Comparison of ENCODE assay signal across 26 cellular contexts in genomic region chr22:42145175-42145574, GRCh38. TPM values are rescaled to one million over a fixed set of nuclear protein-coding genes. Genes with fewer than 3 reads are reported as not detected.
DNase-seq lines count a peak whose midpoint lies in the region; ATAC-seq and TF ChIP-seq lines count a peak whose summit lies in the region.
"Had no signal": no experiment of that assay in that cellular context is flagged by ENCODE, and none has a peak within 500 bp of the region (broad histone marks: within the 10 kb centered on the region; RNA-seq: fewer than 3 reads in every experiment).

No MANE protein-coding gene starts in this region.

- no peaks in the 10 kb centered on the region for H4K20me1 ChIP-seq in IMR-90 (ENCODE audit: insufficient read depth, low read length)
- no peaks in the 10 kb centered on the region for H4K20me1 ChIP-seq in hepatocyte (ENCODE audit: insufficient read depth, poor library complexity, severe bottlenecking)

- H3K36me3 ChIP-seq in IMR-90 (ENCODE audit: control insufficient read depth, insufficient read depth, low read length) (peaks cover 1% of the 10 kb centered on the region; the same call in 1 of the 2 replicates), mesendoderm (ENCODE audit: control insufficient read depth, insufficient read depth, low read length) (peaks cover 2% of the 10 kb centered on the region), hepatocyte (replicated peaks; ENCODE audit: insufficient read depth, low read depth) (no peaks in the 10 kb centered on the region)
- H3K36me3 ChIP-seq: SJSA1 had no signal

- H2AFZ ChIP-seq in IMR-90 (replicated peaks; ENCODE audit: low read length, poor library complexity) (no peak overlapping the region), hepatocyte (no peak overlapping the region)
- H2AFZ ChIP-seq: GM23248 had no signal

- H2BK120ac ChIP-seq in IMR-90 (ENCODE audit: low read depth, low read length) (no peak overlapping the region), mesendoderm (ENCODE audit: low read depth, low read length) (no peak overlapping the region)

- BruUV-seq in IMR-90 (replicated peaks; lab: Mats Ljungman, UMichigan) = no TSS peak

- intact Hi-C loops in IMR-90 (cut with micrococcal nuclease) = no loop called here

- H4K8ac ChIP-seq in IMR-90 (ENCODE audit: low read depth in 2 of 2, low read length in 2 of 2) = no peak overlapping the region
- no peak overlapping the region for H4K8ac ChIP-seq in mesendoderm (ENCODE audit: low read depth, low read length)

- H2BK15ac ChIP-seq in IMR-90 (ENCODE audit: low read depth, low read length) (no peak overlapping the region), mesendoderm (replicated peaks; ENCODE audit: low read depth) (no peak overlapping the region)

- CTCF ChIA-PET in IMR-90 (lab: Yijun Ruan, JAX) = no interaction called here

- H4K5ac ChIP-seq in IMR-90 (ENCODE audit: low read depth, low read length) (no peak overlapping the region), mesendoderm (ENCODE audit: low read length) (no peak overlapping the region)

- H3K4me2 ChIP-seq in IMR-90 (ENCODE audit: low read depth, low read length) (no peak overlapping the region), mesendoderm (ENCODE audit: low read length) (no peak overlapping the region), hepatocyte (no peak overlapping the region)
- H3K4me2 ChIP-seq: A549 had no signal

- H2AK9ac ChIP-seq in IMR-90 (replicated peaks; ENCODE audit: low read depth, low read length, poor library complexity) = no peak overlapping the region

- no peak for TF ChIP-seq RAD21 in IMR-90 (IDR thresholded peaks at IDR 0.05; ENCODE audit: low read length)

- TF ChIP-seq CTCF in IMR-90 (conservative IDR thresholded peaks at IDR 0.05; ENCODE audit: low read depth, low read length) (no peak), hepatocyte (IDR thresholded peaks at IDR 0.05; ENCODE audit: poor library complexity) (no peak)

- no peaks in the 10 kb centered on the region for H3K9me1 ChIP-seq in IMR-90 (ENCODE audit: insufficient read depth, low read length)

- dilution Hi-C loops in IMR-90 (cut with HindIII; ENCODE audit: low sequenced_read_pairs, unreplicated experiment) = no loop called here

- no peak overlapping the region for H4K91ac ChIP-seq in IMR-90 (ENCODE audit: insufficient read depth, low read depth, low read length)

- ATAC-seq in IMR-90 (ENCODE audit: low read depth) = peak; percentile 24; the same call in 1 of the 2 replicates
- ATAC-seq: A549, PC-3 had no signal

- H3K79me2 ChIP-seq in mesendoderm (ENCODE audit: control insufficient read depth, insufficient read depth, low read length) (no peaks in the 10 kb centered on the region), hepatocyte (no peaks in the 10 kb centered on the region)

- H3K9me2 ChIP-seq in hepatocyte (replicated peaks; ENCODE audit: insufficient read depth) = no peaks in the 10 kb centered on the region

- H3K9ac ChIP-seq in IMR-90 (ENCODE audit: low read depth, low read length) (no peak overlapping the region), mesendoderm (ENCODE audit: low read length) (no peak overlapping the region)
- H3K9ac ChIP-seq: GM23248 had no signal

- H3K4ac ChIP-seq in IMR-90 (ENCODE audit: low read depth, low read length) = no peak overlapping the region
- no peak overlapping the region for H3K4ac ChIP-seq in mesendoderm (ENCODE audit: low read depth, low read length)

- H3K18ac ChIP-seq in IMR-90 (ENCODE audit: low read depth, low read length) (no peak overlapping the region), mesendoderm (ENCODE audit: low read length) (no peak overlapping the region)

- no peak overlapping the region for H2BK5ac ChIP-seq in IMR-90 (ENCODE audit: low read depth, low read length, poor library complexity, severe bottlenecking)
- no peak overlapping the region for H2BK5ac ChIP-seq in mesendoderm (ENCODE audit: low read length)

- H3K56ac ChIP-seq in IMR-90 (ENCODE audit: extremely low read depth, insufficient read depth, low read length) = no peak overlapping the region
- no peak overlapping the region for H3K56ac ChIP-seq in mesendoderm (ENCODE audit: low read length)

- no peaks in the 10 kb centered on the region for H3K9me3 ChIP-seq in IMR-90 (ENCODE audit: control insufficient read depth, insufficient read depth, low read length)
- H3K9me3 ChIP-seq in hepatocyte (ENCODE audit: low read depth) = no peaks in the 10 kb centered on the region
- H3K9me3 ChIP-seq: A549, SJSA1 had no signal

- POLR2A ChIA-PET in IMR-90 (lab: Charles Lee; ENCODE audit: unreplicated experiment) = no interaction called here

- H2AK5ac ChIP-seq in IMR-90 (ENCODE audit: low read depth, low read length) (no peak overlapping the region), mesendoderm (ENCODE audit: low read length) (no peak overlapping the region)

- H3K23ac ChIP-seq in IMR-90 (ENCODE audit: low read depth, low read length) = no peak overlapping the region
- H3K23ac ChIP-seq in mesendoderm (ENCODE audit: low read length) = no peak overlapping the region

- DNase-seq in EH (ENCODE audit: low read depth) = peak; percentile 16
- no peak for DNase-seq in IMR-90
- peak; percentile 3 for DNase-seq in foreskin melanocyte
- DNase-seq in mesendoderm = peak; percentile 8
- no peak for DNase-seq in NCI-H2081 treated with DMSO at 0.1 percent for 48 hours (lab: John Stamatoyannopoulos, UW)
- no peak for DNase-seq in stimulated activated naive CD4-positive, alpha-beta T cell (lab: John Stamatoyannopoulos, UW)
- no peak for DNase-seq in hepatocyte (ENCODE audit: low spot score)
- DNase-seq: C1 segment of cervical spinal cord; CD4-positive, alpha-beta memory T cell; COR-L47; DMS53; GM23248; H7; KBM-7; NCI-H1105 treated with DMSO at 0.1 percent for 48 hours; NCI-H146; NCI-H1930; NCI-H446; NCI-H524 treated with DMSO at 0.1 percent for 48 hours; NCI-H82; NK-92 treated with Interleukin-12 subunit alpha and Interleukin-12 subunit beta, amount 100 ng/mL, for 24 hours; PC-3; Right ventricle myocardium superior; RPMI8226 had no signal

- in situ Hi-C loops in IMR-90 (cut with MboI; ENCODE audit: low sequenced_read_pairs) = no loop called here

- H3K79me1 ChIP-seq in IMR-90 (ENCODE audit: low read depth in 1 of 2, low read length in 2 of 2) = no peaks in the 10 kb centered on the region
- no peaks in the 10 kb centered on the region for H3K79me1 ChIP-seq in mesendoderm (ENCODE audit: low read length)

- H3K4me3 ChIP-seq in IMR-90 (ENCODE audit: insufficient read depth, low read depth, low read length) = no peak overlapping the region
- H3K4me3 ChIP-seq in mesendoderm (ENCODE audit: low read length) = no peak overlapping the region
- H3K4me3 ChIP-seq in hepatocyte = no peak overlapping the region
- H3K4me3 ChIP-seq: A549, GM23248, SJSA1 had no signal

- TF ChIP-seq POLR2A in IMR-90 (IDR thresholded peaks at IDR 0.05; ENCODE audit: low read depth, low read length) = no peak

- H3K14ac ChIP-seq in IMR-90 (replicated peaks; ENCODE audit: low read depth, low read length) = no peak overlapping the region

- H3K27me3 ChIP-seq in IMR-90 (ENCODE audit: control insufficient read depth, insufficient read depth, low read length) (no peaks in the 10 kb centered on the region), mesendoderm (ENCODE audit: insufficient read depth, low read length, poor library complexity) (no peaks in the 10 kb centered on the region), hepatocyte (no peaks in the 10 kb centered on the region)
- H3K27me3 ChIP-seq: SJSA1 had no signal

- no peak overlapping the region for H3K27ac ChIP-seq in IMR-90 (ENCODE audit: insufficient read depth, low read length)
- no peak overlapping the region for H3K27ac ChIP-seq in mesendoderm (ENCODE audit: low read depth, low read length)
- H3K27ac ChIP-seq in hepatocyte = no peak overlapping the region
- H3K27ac ChIP-seq: A549, GM23248, SJSA1 had no signal

- H3K4me1 ChIP-seq in IMR-90 (ENCODE audit: control insufficient read depth, insufficient read depth, low read length) (no peaks in the 10 kb centered on the region), mesendoderm (ENCODE audit: control insufficient read depth, low read depth, low read length) (no peaks in the 10 kb centered on the region), hepatocyte (ENCODE audit: insufficient read depth) (no peaks in the 10 kb centered on the region)
- H3K4me1 ChIP-seq: A549, SJSA1 had no signal

- 0% methylated on average over 1 of the region's 6 CpGs; no CpG with 5 or more reads in 1 of the 2 experiments for WGBS in IMR-90 (ENCODE audit: extremely low coverage in 2 of 2, insufficient read length in 1 of 2), 2 experiments
- no CpG with 5 or more reads among the region's 6 CpGs for WGBS in mesendoderm (ENCODE audit: extremely low coverage, insufficient coverage, low lambda C conversion rate)
- 67% methylated on average over 5 of the region's 6 CpGs for WGBS in hepatocyte (ENCODE audit: low lambda C conversion rate, missing lambda C conversion rate)

- H2BK20ac ChIP-seq in IMR-90 (ENCODE audit: low read depth, low read length) = no peak overlapping the region

TF ChIP-seq in IMR-90, 13 proteins besides CTCF, POLR2A, EP300 and RAD21 (continues in another document):
- TF ChIP-seq FOS (IDR thresholded peaks at IDR 0.05; ENCODE audit: low read depth, low read length) (no peak), NFE2L2 (IDR thresholded peaks at IDR 0.05; ENCODE audit: low read depth, low read length) (no peak), MAFK (IDR thresholded peaks at IDR 0.05; ENCODE audit: low read depth, low read length) (no peak), MXI1 (IDR thresholded peaks at IDR 0.05; ENCODE audit: borderline replicate concordance, low read depth, low read length) (no peak)

RNA-seq across cellular contexts. Expression of gene CYP2D6, which starts 14.6 kb away (rescaled TPM):
- total RNA-seq in IMR-90 (2012; rRNA removed) (under 0.01 TPM in 2 replicates), hepatocyte (2.2 and 3.8 TPM in 2 replicates)
- polyA plus RNA-seq in IMR-90 (2012; rRNA removed) (0.24 TPM in 2 replicates), hepatocyte (5.0 and 6.1 TPM in 2 replicates)
- polyA plus RNA-seq in IMR-90 (2012; cell fraction: cytosol; rRNA removed) = 0.07 TPM in 1 of 2 replicates, not detected in the other
- 4.5 and 8.7 TPM in 2 replicates for polyA plus RNA-seq in IMR-90 (2012; cell fraction: nucleus; rRNA removed; ENCODE audit: low replicate concordance)
- polyA plus RNA-seq in mesendoderm (2013, experiment 1 of 2) = 0.42 TPM
- 0.38 TPM for polyA plus RNA-seq in mesendoderm (2013, experiment 2 of 2)
- total RNA-seq: GM23248, Right ventricle myocardium superior had no signal

RNA-seq across cellular contexts. Expression of gene NDUFA6, which starts 54.6 kb away (rescaled TPM):
- 48.8 and 92.2 TPM in 2 replicates for total RNA-seq in IMR-90 (2012; rRNA removed)
- 81.4 and 89.0 TPM in 2 replicates for polyA plus RNA-seq in IMR-90 (2012; rRNA removed)
- polyA plus RNA-seq in IMR-90 (2012; cell fraction: cytosol; rRNA removed) = 53.5 and 88.0 TPM in 2 replicates
- polyA plus RNA-seq in IMR-90 (2012; cell fraction: nucleus; rRNA removed; ENCODE audit: low replicate concordance) = 10.8 and 36.2 TPM in 2 replicates
- polyA plus RNA-seq in mesendoderm (2013, experiment 1 of 2) = 125 TPM
- polyA plus RNA-seq in mesendoderm (2013, experiment 2 of 2) = 126 TPM
- 97.4 and 98.5 TPM in 2 replicates for total RNA-seq in hepatocyte
- 182 and 183 TPM in 2 replicates for polyA plus RNA-seq in hepatocyte

Comparison
In these comparisons a context has a peak if more than half of its experiments do, and no peak if none do; other contexts are left out.
1. DNase-seq: peak in EH (single experiment), foreskin melanocyte (single experiment) and mesendoderm (single experiment); none in IMR-90 (single experiment), NCI-H2081 treated with DMSO at 0.1 percent for 48 hours (single experiment), stimulated activated naive CD4-positive, alpha-beta T cell (0 of 6) and hepatocyte (single experiment).